8 cellular contexts compared by ENCODE assay signal in genomic region chr21:37006521-37007291, GRCh38. TPM values are rescaled to one million over a fixed set of nuclear protein-coding genes. Genes with fewer than 3 reads are reported as not detected.
DNase-seq lines count a peak whose midpoint lies in the region; ATAC-seq and TF ChIP-seq lines count a peak whose summit lies in the region.

Gene RIPPLY3, plus strand, starts transcription at chr21:37006702. Its CDS starts 71 bp downstream, at chr21:37006773.

- H3K9ac ChIP-seq in HUES6 (ENCODE audit: low read length): peak within 1 kb of the TSS; percentile 27

- no peaks in the 10 kb centered on the region for H3K36me3 Mint-ChIP-seq in CD8-positive, alpha-beta T cell
- H3K36me3 Mint-ChIP-seq in activated T-helper 1 cell treated with anti-CD3 and anti-CD28 coated beads, Interleukin-12 subunit alpha, Interleukin-12 subunit beta, Interleukin-2, Interleukin-4 antibody, amounts not matched to agents 30 ng/mL and 10 ng/mL and 1 ng/mL, durations not matched to agents 14 hours and 24 hours and 36 hours (ENCODE audit: low read depth): no peaks in the 10 kb centered on the region

- peak within 1 kb of the TSS; percentile 73 for H3K4me3 Mint-ChIP-seq in CD8-positive, alpha-beta T cell
- H3K4me3 Mint-ChIP-seq in activated T-helper 1 cell treated with anti-CD3 and anti-CD28 coated beads, Interleukin-12 subunit alpha, Interleukin-12 subunit beta, Interleukin-2, Interleukin-4 antibody, amounts not matched to agents 30 ng/mL and 10 ng/mL and 1 ng/mL, durations not matched to agents 14 hours and 24 hours and 36 hours: peak within 1 kb of the TSS; percentile 61

- ATAC-seq in CD8-positive, alpha-beta T cell: peak; percentile 37
- ATAC-seq in GM18517 (IDR thresholded peaks at IDR 0.05; ENCODE audit: unreplicated experiment): no peak

- H3K9me3 Mint-ChIP-seq in CD8-positive, alpha-beta T cell: no peaks in the 10 kb centered on the region
- no peaks in the 10 kb centered on the region for H3K9me3 Mint-ChIP-seq in activated T-helper 1 cell treated with anti-CD3 and anti-CD28 coated beads, Interleukin-12 subunit alpha, Interleukin-12 subunit beta, Interleukin-2, Interleukin-4 antibody, amounts not matched to agents 30 ng/mL and 10 ng/mL and 1 ng/mL, durations not matched to agents 14 hours and 24 hours and 36 hours

- no peak within 1 kb of the TSS for H3K27ac ChIP-seq in CD8-positive, alpha-beta T cell (ENCODE audit: low read depth, low read length)
- H3K27ac ChIP-seq in HUES6 (ENCODE audit: low read depth, low read length) (no peak within 1 kb of the TSS), iPS DF 6.9 (ENCODE audit: low read length) (no peak within 1 kb of the TSS), skin epidermis (no peak within 1 kb of the TSS)

- CTCF ChIA-PET in CD8-positive, alpha-beta T cell (lab: Charles Lee): interaction anchor here (1.2 kb wide), 1 partner anchor 17 kb away, joined by 7 read pairs; no protein-coding TSS in a partner anchor

- peaks cover 4% of the 10 kb centered on the region for H3K27me3 ChIP-seq in CD8-positive, alpha-beta T cell (ENCODE audit: insufficient read depth, low read length)
- peaks cover 47% of the 10 kb centered on the region for H3K27me3 ChIP-seq in HUES6 (ENCODE audit: control insufficient read depth, insufficient read depth, low read length)
- H3K27me3 ChIP-seq in iPS DF 6.9 (ENCODE audit: control insufficient read depth, insufficient read depth, low read length): peaks cover 12% of the 10 kb centered on the region; the same call in 1 of the 2 replicates

- no peak for TF ChIP-seq CTCF in CD8-positive, alpha-beta T cell (IDR thresholded peaks at IDR 0.05)

- H3K27ac Mint-ChIP-seq in CD8-positive, alpha-beta T cell: no peak within 1 kb of the TSS
- H3K27ac Mint-ChIP-seq in activated T-helper 1 cell treated with anti-CD3 and anti-CD28 coated beads, Interleukin-12 subunit alpha, Interleukin-12 subunit beta, Interleukin-2, Interleukin-4 antibody, amounts not matched to agents 30 ng/mL and 10 ng/mL and 1 ng/mL, durations not matched to agents 14 hours and 24 hours and 36 hours: no peak within 1 kb of the TSS

- H3K4me3 ChIP-seq in CD8-positive, alpha-beta T cell (ENCODE audit: low read depth, low read length): peak within 1 kb of the TSS; percentile 58
- H3K4me3 ChIP-seq in HUES6 (ENCODE audit: low read depth, low read length) (peak within 1 kb of the TSS; percentile 70), iPS DF 6.9 (ENCODE audit: low read length) (peak within 1 kb of the TSS; percentile 70; the same call in 1 of the 2 replicates), skin epidermis (peak within 1 kb of the TSS; percentile 32 to 53 (median 39))

- POLR2A ChIA-PET in CD8-positive, alpha-beta T cell (lab: Charles Lee): interaction anchor here (1.2 kb wide), 1 partner anchor 17 kb away, joined by 3 read pairs; no protein-coding TSS in a partner anchor

- peaks cover 21% of the 10 kb centered on the region for H3K27me3 Mint-ChIP-seq in CD8-positive, alpha-beta T cell (ENCODE audit: low read depth)
- H3K27me3 Mint-ChIP-seq in activated T-helper 1 cell treated with anti-CD3 and anti-CD28 coated beads, Interleukin-12 subunit alpha, Interleukin-12 subunit beta, Interleukin-2, Interleukin-4 antibody, amounts not matched to agents 30 ng/mL and 10 ng/mL and 1 ng/mL, durations not matched to agents 14 hours and 24 hours and 36 hours (ENCODE audit: insufficient read depth): peaks cover 23% of the 10 kb centered on the region

- peaks cover 18% of the 10 kb centered on the region for H3K4me1 Mint-ChIP-seq in CD8-positive, alpha-beta T cell (ENCODE audit: low read depth)
- H3K4me1 Mint-ChIP-seq in activated T-helper 1 cell treated with anti-CD3 and anti-CD28 coated beads, Interleukin-12 subunit alpha, Interleukin-12 subunit beta, Interleukin-2, Interleukin-4 antibody, amounts not matched to agents 30 ng/mL and 10 ng/mL and 1 ng/mL, durations not matched to agents 14 hours and 24 hours and 36 hours (ENCODE audit: low read depth): peaks cover 14% of the 10 kb centered on the region

- no peaks in the 10 kb centered on the region for H3K9me3 ChIP-seq in CD8-positive, alpha-beta T cell (ENCODE audit: low read length)
- H3K9me3 ChIP-seq in HUES6 (ENCODE audit: control insufficient read depth, insufficient read depth, low read depth, low read length) (no peaks in the 10 kb centered on the region), iPS DF 6.9 (ENCODE audit: control insufficient read depth, insufficient read depth, low read length) (no peaks in the 10 kb centered on the region)

- no CpG with 5 or more reads among the region's 85 CpGs for WGBS in iPS DF 6.9 (ENCODE audit: insufficient coverage, insufficient read length)

- intact Hi-C loops in CD8-positive, alpha-beta T cell (cut with DNase I, micrococcal nuclease): loop anchor here in 1 of 2 experiments (5.0 kb wide), 1 partner anchor 39 kb away; the partner anchor contains the start of gene HLCS
- intact Hi-C loops in activated T-helper 1 cell treated with anti-CD3 and anti-CD28 coated beads, Interleukin-12 subunit alpha, Interleukin-12 subunit beta, Interleukin-2, Interleukin-4 antibody, amounts not matched to agents 30 ng/mL and 10 ng/mL and 1 ng/mL, durations not matched to agents 14 hours and 24 hours and 36 hours (cut with micrococcal nuclease): loop anchor here (5.0 to 10.0 kb wide), 3 partner anchors 294 to 502 kb away; no protein-coding TSS in a partner anchor

- H3K4me1 ChIP-seq in CD8-positive, alpha-beta T cell (ENCODE audit: insufficient read depth, low read length): peaks cover 24% of the 10 kb centered on the region
- H3K4me1 ChIP-seq in HUES6 (ENCODE audit: control insufficient read depth, insufficient read depth, low read length) (peaks cover 4% of the 10 kb centered on the region; the same call in 1 of the 2 replicates), iPS DF 6.9 (ENCODE audit: control insufficient read depth, insufficient read depth, low read length) (peaks cover 2% of the 10 kb centered on the region)

- H3K36me3 ChIP-seq in CD8-positive, alpha-beta T cell (ENCODE audit: insufficient read depth, low read length): no peaks in the 10 kb centered on the region
- H3K36me3 ChIP-seq in HUES6 (ENCODE audit: control insufficient read depth, insufficient read depth, low read length) (no peaks in the 10 kb centered on the region), iPS DF 6.9 (ENCODE audit: control insufficient read depth, insufficient read depth, low read length) (no peaks in the 10 kb centered on the region)

- DNase-seq in CD8-positive, alpha-beta T cell: peak in 1 of 7 experiments; percentile 25
- no peak for DNase-seq in activated T-helper 1 cell treated with anti-CD3 and anti-CD28 coated beads, Interleukin-12 subunit alpha, Interleukin-12 subunit beta, Interleukin-2, Interleukin-4 antibody, amounts not matched to agents 30 ng/mL and 10 ng/mL and 1 ng/mL, durations not matched to agents 14 hours and 24 hours and 36 hours (ENCODE audit: low spot score)
- DNase-seq in iPS DF 6.9 (ENCODE audit: low read depth, low spot score): no peak
- no peak for DNase-seq in NCI-H1048 (lab: John Stamatoyannopoulos, UW)
- DNase-seq in AML-193 (lab: John Stamatoyannopoulos, UW): no peak

RNA-seq across cellular contexts. Expression of gene RIPPLY3, which starts in this region (rescaled TPM):
- total RNA-seq in CD8-positive, alpha-beta T cell: not detected
- total RNA-seq in activated T-helper 1 cell treated with anti-CD3 and anti-CD28 coated beads, Interleukin-12 subunit alpha, Interleukin-12 subunit beta, Interleukin-2, Interleukin-4 antibody, amounts not matched to agents 30 ng/mL and 10 ng/mL and 1 ng/mL, durations not matched to agents 14 hours and 24 hours and 36 hours: 0.10 TPM in 2 replicates

Comparison
In these comparisons a context has a peak if more than half of its experiments do, and no peak if none do; other contexts are left out.
1. Peak in ATAC-seq and H3K4me3 ChIP-seq in CD8-positive, alpha-beta T cell; RNA of the gene not detected or under 1 TPM.